Comparison of ENCODE assay signal across 8 cellular contexts in the genomic region with DNA sequence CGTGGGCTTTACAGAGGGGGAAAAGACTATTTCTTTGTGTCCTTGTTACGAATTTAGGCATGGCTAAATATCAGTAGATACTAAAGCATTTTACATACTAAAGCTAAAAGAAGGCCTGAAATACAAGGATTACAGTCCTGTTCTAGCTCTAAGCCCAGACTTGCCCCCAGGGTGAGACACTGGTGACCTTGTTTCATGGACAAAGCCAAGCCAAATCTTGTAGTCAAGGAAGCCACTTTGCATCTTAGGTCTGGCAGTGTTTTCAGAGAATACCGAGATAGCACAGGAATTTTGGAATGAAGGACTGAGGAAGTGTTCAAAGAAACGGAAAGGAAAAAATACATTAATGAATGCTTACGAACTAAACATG. TPM values are rescaled to one million over a fixed set of nuclear protein-coding genes. Genes with fewer than 3 reads are reported as not detected.
DNase-seq lines count a peak whose midpoint lies in the region; ATAC-seq and TF ChIP-seq lines count a peak whose summit lies in the region.

No MANE protein-coding gene starts in this region.

- H3K27ac Mint-ChIP-seq in brain (peak overlapping the region; percentile 98 to 100 (median 99)), memory B cell (peak overlapping the region; percentile 99)

- WGBS in heart right ventricle, 2 donors: 21 to 22% methylated on average over 5 of the region's 5 CpGs
- 5 to 13% methylated on average over 5 of the region's 5 CpGs for WGBS in aorta, 2 donors

- peak overlapping the region; percentile 96 to 99 (median 97) for H3K4me3 Mint-ChIP-seq in brain
- H3K4me3 Mint-ChIP-seq in memory B cell: peak overlapping the region; percentile 98

- DNase-seq in heart right ventricle: peak in 1 of 2 donors; percentile 11
- no peak for DNase-seq in cardiac septum (ENCODE audit: low spot score)
- DNase-seq in memory B cell (ENCODE audit: low spot score in 2 of 2): no peak
- DNase-seq in aorta: no peak
- DNase-seq in hepatic stellate cell (ENCODE audit: low spot score): no peak

- H3K9me3 Mint-ChIP-seq in brain (peaks cover 0 to 6% (median 0%) of the 10 kb centered on the region in 5 experiments), memory B cell (no peaks in the 10 kb centered on the region)

- intact Hi-C loops in heart right ventricle (cut with DNase I): loop anchor here (1.0 to 10.0 kb wide), 4 partner anchors 48 to 51 kb away; partner anchors contain the start of gene USO1 (in 10 of the 10)
- intact Hi-C loops in cardiac septum (cut with DNase I): loop anchor here (1.0 kb wide), 1 partner anchor 50 kb away; the partner anchor contains the start of gene USO1
- intact Hi-C loops in aorta (cut with DNase I): loop anchor here (1.0 to 2.0 kb wide), 3 partner anchors 43 to 50 kb away; partner anchors contain the start of genes CDKL2 (in 1 of the 2) and USO1 (in 1 of the 2)

- H3K27me3 ChIP-seq in heart right ventricle: no peaks in the 10 kb centered on the region
- H3K27me3 ChIP-seq in aorta (ENCODE audit: control insufficient read depth in 1 of 2, insufficient read depth in 2 of 2, low read length in 1 of 2): no peaks in the 10 kb centered on the region

- no peaks in the 10 kb centered on the region for H3K9me3 ChIP-seq in heart right ventricle
- H3K9me3 ChIP-seq in aorta (ENCODE audit: control insufficient read depth, low read length): no peaks in the 10 kb centered on the region

- peak overlapping the region; percentile 18 to 98 (median 90) for H3K4me3 ChIP-seq in heart right ventricle
- H3K4me3 ChIP-seq in aorta (ENCODE audit: low read length in 2 of 2): peak overlapping the region; percentile 40 to 56

- H3K27me3 Mint-ChIP-seq in brain (peaks cover 10% of the 10 kb centered on the region), memory B cell (no peaks in the 10 kb centered on the region)

- H3K4me1 ChIP-seq in heart right ventricle: peaks cover 8 to 42% (median 34%) of the 10 kb centered on the region in 9 donors
- H3K4me1 ChIP-seq in aorta (ENCODE audit: control insufficient read depth in 1 of 2, insufficient read depth in 2 of 2, low read length in 2 of 2): peaks cover 0 to 5% of the 10 kb centered on the region in 2 donors

- H3K36me3 Mint-ChIP-seq in brain: no peaks in the 10 kb centered on the region
- no peaks in the 10 kb centered on the region for H3K36me3 Mint-ChIP-seq in memory B cell

- H3K4me1 Mint-ChIP-seq in brain (peaks cover 43% of the 10 kb centered on the region), memory B cell (peaks cover 22% of the 10 kb centered on the region)

- no peaks in the 10 kb centered on the region for H3K36me3 ChIP-seq in heart right ventricle
- H3K36me3 ChIP-seq in aorta (ENCODE audit: control insufficient read depth in 1 of 2, insufficient read depth in 2 of 2, low read length in 1 of 2): no peaks in the 10 kb centered on the region

- ATAC-seq in heart right ventricle (no peak), memory B cell (ENCODE audit: low read depth) (no peak), aorta (ENCODE audit: low FRiP score) (no peak), GM21528 (IDR thresholded peaks at IDR 0.05; ENCODE audit: low FRiP score, unreplicated experiment) (no peak), HG03565 (IDR thresholded peaks at IDR 0.05; ENCODE audit: unreplicated experiment) (no peak)

- no peak for TF ChIP-seq CTCF in heart right ventricle (IDR thresholded peaks at IDR 0.05)
- TF ChIP-seq CTCF in brain (conservative IDR thresholded peaks at IDR 0.05): no peak

- H3K27ac ChIP-seq in heart right ventricle (peak overlapping the region; percentile 78 to 99 (median 97)), aorta (ENCODE audit: low read depth in 1 of 2, low read length in 2 of 2) (peak overlapping the region; percentile 40 to 64)

RNA-seq across cellular contexts. Expression of gene G3BP2, which starts 0.7 kb away (rescaled TPM):
- total RNA-seq in heart right ventricle (100 to 1,000 TPM in 2 of 10 donors, 10 to 100 TPM in 8; 75.7 to 119 (median 89.8) TPM), cardiac septum (78.3 TPM), aorta (10 to 100 TPM; 99.6 to 99.7 TPM)
- polyA plus RNA-seq in heart right ventricle (10 to 100 TPM; 10.6 to 24.2 TPM), brain (ENCODE audit: insufficient read depth, low read depth, low replicate concordance) (54.2 TPM), aorta (10 to 100 TPM; 36.7 to 38.6 TPM)

RNA-seq across cellular contexts. Expression of gene CDKL2, which starts 43.6 kb away (rescaled TPM):
- under 1 TPM in 9 of 10 donors, not detected in 1; 0.10 to 0.56 (median 0.34) TPM for total RNA-seq in heart right ventricle
- under 1 TPM in 1 of 2 donors, not detected in 1; 0.01 TPM for polyA plus RNA-seq in heart right ventricle
- total RNA-seq in cardiac septum: 0.70 TPM
- polyA plus RNA-seq in brain (ENCODE audit: insufficient read depth, low read depth, low replicate concordance): 1.6 TPM
- total RNA-seq in aorta: 1 to 10 TPM; 2.3 to 2.8 TPM
- under 1 TPM in 1 of 2 donors, not detected in 1; 0.49 TPM for polyA plus RNA-seq in aorta

RNA-seq across cellular contexts. Expression of gene USO1, which starts 50.4 kb away (rescaled TPM):
- total RNA-seq in heart right ventricle: 10 to 100 TPM; 71.2 to 98.7 (median 81.5) TPM
- polyA plus RNA-seq in heart right ventricle: 10 to 100 TPM; 43.8 to 45.1 TPM
- 70.5 TPM for total RNA-seq in cardiac septum
- polyA plus RNA-seq in brain (ENCODE audit: insufficient read depth, low read depth, low replicate concordance): 14.5 TPM
- total RNA-seq in aorta: 10 to 100 TPM; 77.2 to 86.6 TPM
- polyA plus RNA-seq in aorta: 10 to 100 TPM; 50.6 to 51.7 TPM
